ENCODE assay signal across 21 cellular contexts in the genomic region with DNA sequence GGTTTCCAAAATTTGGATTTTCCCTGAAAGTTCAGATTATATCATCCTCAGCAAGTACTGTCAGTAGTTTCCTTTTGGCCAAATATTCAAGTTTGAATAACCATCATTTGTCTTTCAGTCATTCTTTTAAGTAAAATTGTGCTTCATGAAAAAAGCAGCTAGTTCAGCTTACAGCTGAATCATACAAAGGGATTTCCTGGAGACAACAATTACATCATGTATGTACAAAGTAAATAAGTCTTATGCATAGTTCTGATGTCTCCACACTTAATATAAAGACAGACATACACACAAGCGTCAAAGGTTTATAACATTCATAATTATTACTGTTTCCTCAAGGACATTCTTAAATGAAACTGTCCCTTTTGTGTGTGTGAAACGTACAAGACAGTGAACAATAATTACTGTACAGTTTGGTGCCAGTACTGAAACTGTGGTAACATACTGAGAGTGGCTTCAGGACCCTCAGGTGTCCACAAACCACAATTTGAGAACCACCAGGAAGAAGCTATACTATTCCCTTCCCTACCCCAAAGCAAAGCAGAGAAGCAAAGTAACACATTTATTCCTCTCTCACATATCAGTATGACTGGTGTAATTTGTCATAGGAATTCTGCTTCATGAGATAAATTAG.
DNase-seq lines count a peak whose midpoint lies in the region; ATAC-seq and TF ChIP-seq lines count a peak whose summit lies in the region.
"Had no signal": no experiment of that assay in that cellular context is flagged by ENCODE, and none has a peak within 500 bp of the region (broad histone marks: within the 10 kb centered on the region; RNA-seq: fewer than 3 reads in every experiment).

No MANE protein-coding gene starts in this region.

- no peak overlapping the region for H3K4me3 Mint-ChIP-seq in activated T-helper 17 cell treated with anti-CD3 and anti-CD28 coated beads, Interleukin-2, amount 50 U/mL, for 72 hours
- H3K4me3 Mint-ChIP-seq in T-cell (no peak overlapping the region), nephron progenitor cell (no peak overlapping the region)
- H3K4me3 Mint-ChIP-seq: CD4-positive, CD25-positive, alpha-beta regulatory T cell; CD8-positive, alpha-beta memory T cell had no signal

- H3K9me3 Mint-ChIP-seq in activated T-helper 17 cell treated with anti-CD3 and anti-CD28 coated beads, Interleukin-2, amount 50 U/mL, for 72 hours: no peaks in the 10 kb centered on the region
- peaks cover 0 to 5% (median 0%) of the 10 kb centered on the region in 3 donors for H3K9me3 Mint-ChIP-seq in T-cell
- H3K9me3 Mint-ChIP-seq in nephron progenitor cell: peaks cover 3% of the 10 kb centered on the region

- peak; percentile 52 for DNase-seq in DMS53 (lab: John Stamatoyannopoulos, UW)
- peak; percentile 38 for DNase-seq in PC-3
- DNase-seq in epithelial cell of esophagus (ENCODE audit: low read depth): peak; percentile 56
- no peak for DNase-seq in HT-29 (ENCODE audit: low spot score)
- DNase-seq in T-cell: no peak
- no peak for DNase-seq in nephron progenitor cell
- DNase-seq: 8988T; BE2C; C1 segment of cervical spinal cord; CD4-positive, CD25-positive, alpha-beta regulatory T cell; CD8-positive, alpha-beta memory T cell; COR-L47; DMS 273 treated with DMSO at 0.1 percent for 48 hours; DMS79; GDM1; GM23248; HCEC 1CT; KG1 had no signal

- H3K36me3 Mint-ChIP-seq in activated T-helper 17 cell treated with anti-CD3 and anti-CD28 coated beads, Interleukin-2, amount 50 U/mL, for 72 hours (ENCODE audit: low read depth): no peaks in the 10 kb centered on the region
- H3K36me3 Mint-ChIP-seq in T-cell (no peaks in the 10 kb centered on the region), nephron progenitor cell (ENCODE audit: low read depth) (no peaks in the 10 kb centered on the region)
- H3K36me3 Mint-ChIP-seq: CD4-positive, CD25-positive, alpha-beta regulatory T cell; CD8-positive, alpha-beta memory T cell had no signal

- H3K36me3 ChIP-seq in KMS-11 (ENCODE audit: insufficient read depth) (no peaks in the 10 kb centered on the region), PC-3 (ENCODE audit: low read depth, low read length) (no peaks in the 10 kb centered on the region)
- H3K36me3 ChIP-seq: BE2C had no signal

- H3K4me1 ChIP-seq in KMS-11 (ENCODE audit: low read depth, poor library complexity, severe bottlenecking) (peaks cover 47% of the 10 kb centered on the region), PC-3 (ENCODE audit: insufficient read depth, low read length) (no peaks in the 10 kb centered on the region)

- peak; percentile 71 for ATAC-seq in PC-3
- ATAC-seq in activated T-helper 17 cell treated with anti-CD3 and anti-CD28 coated beads, Interleukin-2, amount 50 U/mL, for 72 hours (replicated peaks): no peak
- ATAC-seq in T-cell (replicated peaks in 1 of 4): no peak

- no peaks in the 10 kb centered on the region for H3K27me3 Mint-ChIP-seq in activated T-helper 17 cell treated with anti-CD3 and anti-CD28 coated beads, Interleukin-2, amount 50 U/mL, for 72 hours
- H3K27me3 Mint-ChIP-seq in T-cell (no peaks in the 10 kb centered on the region), nephron progenitor cell (ENCODE audit: low read depth, poor library complexity) (peaks cover 6% of the 10 kb centered on the region)
- H3K27me3 Mint-ChIP-seq: CD4-positive, CD25-positive, alpha-beta regulatory T cell; CD8-positive, alpha-beta memory T cell had no signal

- no peaks in the 10 kb centered on the region for H3K4me1 Mint-ChIP-seq in activated T-helper 17 cell treated with anti-CD3 and anti-CD28 coated beads, Interleukin-2, amount 50 U/mL, for 72 hours
- no peaks in the 10 kb centered on the region for H3K4me1 Mint-ChIP-seq in T-cell
- peaks cover 11% of the 10 kb centered on the region for H3K4me1 Mint-ChIP-seq in nephron progenitor cell
- H3K4me1 Mint-ChIP-seq: CD4-positive, CD25-positive, alpha-beta regulatory T cell; CD8-positive, alpha-beta memory T cell had no signal

- H3K27me3 ChIP-seq in KMS-11 (ENCODE audit: insufficient read depth, low read depth): no peaks in the 10 kb centered on the region
- H3K27me3 ChIP-seq in PC-3 (ENCODE audit: low read length): peaks cover 17% of the 10 kb centered on the region
- H3K27me3 ChIP-seq: BE2C had no signal

- POLR2A ChIA-PET in PC-3 (lab: Charles Lee; ENCODE audit: unreplicated experiment) (no interaction called here), T-cell (lab: Charles Lee) (no interaction called here)

- H3K4me3 ChIP-seq in KMS-11 (IDR thresholded peaks at IDR 0.05; ENCODE audit: insufficient read depth, low read depth, low read length) (no peak overlapping the region), PC-3 (ENCODE audit: low read length) (no peak overlapping the region), epithelial cell of esophagus (ENCODE audit: low read length) (no peak overlapping the region)
- H3K4me3 ChIP-seq: GM23248 had no signal

- H3K27ac Mint-ChIP-seq in activated T-helper 17 cell treated with anti-CD3 and anti-CD28 coated beads, Interleukin-2, amount 50 U/mL, for 72 hours: no peak overlapping the region
- H3K27ac Mint-ChIP-seq in T-cell (no peak overlapping the region), nephron progenitor cell (no peak overlapping the region)
- H3K27ac Mint-ChIP-seq: CD4-positive, CD25-positive, alpha-beta regulatory T cell; CD8-positive, alpha-beta memory T cell had no signal

- CTCF ChIA-PET in PC-3 (lab: Charles Lee): no interaction called here
- CTCF ChIA-PET in T-cell (lab: Charles Lee): interaction anchor here in 1 of 2 donors (0.5 kb wide), 1 partner anchor 32 kb away, joined by 3 read pairs; no protein-coding TSS in a partner anchor

- no peaks in the 10 kb centered on the region for H3K79me2 ChIP-seq in KMS-11 (ENCODE audit: insufficient read depth, low read depth)
- H3K79me2 ChIP-seq in PC-3 (ENCODE audit: low read length): no peaks in the 10 kb centered on the region

- H3K9me2 ChIP-seq in PC-3 (replicated peaks; ENCODE audit: low read length): no peaks in the 10 kb centered on the region

- no peaks in the 10 kb centered on the region for H3K9me3 ChIP-seq in PC-3 (ENCODE audit: low read length)
- H3K9me3 ChIP-seq: BE2C had no signal

- H3K27ac ChIP-seq in KMS-11: peak overlapping the region; percentile 10; the same call in 1 of the 2 replicates
- no peak overlapping the region for H3K27ac ChIP-seq in PC-3 (ENCODE audit: low read length)
- H3K27ac ChIP-seq: GM23248, HL-60 had no signal

- H2AFZ ChIP-seq in KMS-11 (ENCODE audit: low read depth) (no peak overlapping the region), PC-3 (ENCODE audit: low read length) (no peak overlapping the region)
- H2AFZ ChIP-seq: GM23248 had no signal

- H3K9ac ChIP-seq in KMS-11 (no peak overlapping the region), PC-3 (ENCODE audit: low read length) (no peak overlapping the region)
- H3K9ac ChIP-seq: GM23248 had no signal

- no TSS peak for BruUV-seq in PC-3 (replicated peaks; lab: Mats Ljungman, UMichigan)

- TF ChIP-seq CTCF in KMS-11 (conservative IDR thresholded peaks at IDR 0.05; ENCODE audit: low read depth, low read length) (no peak), PC-3 (conservative IDR thresholded peaks at IDR 0.05; ENCODE audit: low read depth, low read length) (no peak), epithelial cell of esophagus (IDR thresholded peaks at IDR 0.05; ENCODE audit: insufficient read depth, low read depth, low read length, missing control alignments) (no peak), nephron progenitor cell (IDR thresholded peaks at IDR 0.05) (no peak)

- intact Hi-C loops in PC-3 (cut with micrococcal nuclease): no loop called here

- H3K4me2 ChIP-seq in KMS-11 (peak overlapping the region; percentile 90), PC-3 (ENCODE audit: low read length) (0 out of 2 replicates have a peak overlapping the region, but pooled peaks have one; percentile 4)

- H3F3A ChIP-seq in PC-3 (ENCODE audit: low read length, unreplicated experiment): no peaks in the 10 kb centered on the region

- no peaks in the 10 kb centered on the region for H4K20me1 ChIP-seq in KMS-11 (ENCODE audit: insufficient read depth)
- no peaks in the 10 kb centered on the region for H4K20me1 ChIP-seq in PC-3 (ENCODE audit: low read length)

Comparison
In these comparisons a context has a peak if more than half of its experiments do, and no peak if none do; other contexts are left out.
1. DNase-seq: peak in DMS53 (single experiment), PC-3 (single experiment) and epithelial cell of esophagus (single experiment); none in HT-29 (single experiment), T-cell (0 of 34) and nephron progenitor cell (single experiment).